8 cellular contexts compared by ENCODE assay signal in the genomic region with DNA sequence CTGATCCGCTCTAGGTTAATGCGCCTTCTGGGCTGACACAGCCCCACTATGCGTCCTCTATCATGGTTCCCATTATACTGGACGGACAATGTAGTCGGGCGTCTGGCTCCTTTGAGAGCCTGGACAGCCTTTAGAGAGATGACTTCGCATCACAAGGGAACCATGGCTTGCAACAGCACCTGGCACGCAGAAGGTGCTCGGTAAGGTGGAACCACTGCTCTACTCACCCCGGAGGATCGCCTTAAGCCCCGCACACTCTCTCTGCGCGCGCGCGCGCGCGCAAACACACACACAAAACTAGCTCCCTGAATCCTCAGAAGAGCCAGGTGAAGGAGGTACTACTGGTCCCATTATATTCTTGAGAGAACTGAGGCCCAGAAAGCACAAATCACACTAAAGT. TPM values are rescaled to one million over a fixed set of nuclear protein-coding genes. Genes with fewer than 3 reads are reported as not detected.
DNase-seq lines count a peak whose midpoint lies in the region; ATAC-seq and TF ChIP-seq lines count a peak whose summit lies in the region.

No MANE protein-coding gene starts in this region.

- intact Hi-C loops in lower lobe of right lung (cut with DNase I) = no loop called here
- intact Hi-C loops in aorta (cut with DNase I) = no loop called here

- H3K4me3 ChIP-seq in lower lobe of right lung (peak overlapping the region; percentile 63), aorta (ENCODE audit: low read length in 2 of 2) (peak overlapping the region in 1 of 2 donors; percentile 16)

- peaks cover under 1% of the 10 kb centered on the region for H3K36me3 ChIP-seq in lower lobe of right lung
- no peaks in the 10 kb centered on the region for H3K36me3 ChIP-seq in aorta (ENCODE audit: control insufficient read depth in 1 of 2, insufficient read depth in 2 of 2, low read length in 1 of 2)

- H3K4me1 Mint-ChIP-seq in activated naive CD4-positive, alpha-beta T cell treated with anti-CD3 and anti-CD28 coated beads, Interleukin-2, amount 10 ng/mL, durations not matched to agents 7 days and 5 days = peaks cover 33% of the 10 kb centered on the region
- H3K4me1 Mint-ChIP-seq in type B pancreatic cell (ENCODE audit: unreplicated experiment) = peaks cover 39% of the 10 kb centered on the region

- H3K9me3 ChIP-seq in lower lobe of right lung (no peaks in the 10 kb centered on the region), aorta (ENCODE audit: control insufficient read depth, low read length) (no peaks in the 10 kb centered on the region)

- H3K27me3 Mint-ChIP-seq in activated naive CD4-positive, alpha-beta T cell treated with anti-CD3 and anti-CD28 coated beads, Interleukin-2, amount 10 ng/mL, durations not matched to agents 7 days and 5 days = no peaks in the 10 kb centered on the region
- H3K27me3 Mint-ChIP-seq in type B pancreatic cell = no peaks in the 10 kb centered on the region

- no peak for TF ChIP-seq CTCF in lower lobe of right lung (IDR thresholded peaks at IDR 0.05)
- TF ChIP-seq CTCF in type B pancreatic cell (conservative IDR thresholded peaks at IDR 0.05) = no peak

- ATAC-seq in lower lobe of right lung (no peak), aorta (ENCODE audit: low FRiP score) (no peak), GM19351 (IDR thresholded peaks at IDR 0.05; ENCODE audit: unreplicated experiment) (no peak)

- peaks cover 57% of the 10 kb centered on the region for H3K4me1 ChIP-seq in lower lobe of right lung
- peaks cover 0 to 2% of the 10 kb centered on the region in 2 donors for H3K4me1 ChIP-seq in aorta (ENCODE audit: control insufficient read depth in 1 of 2, insufficient read depth in 2 of 2, low read length in 2 of 2)

- H3K27ac Mint-ChIP-seq in activated naive CD4-positive, alpha-beta T cell treated with anti-CD3 and anti-CD28 coated beads, Interleukin-2, amount 10 ng/mL, durations not matched to agents 7 days and 5 days = peak overlapping the region; percentile 69
- peak overlapping the region; percentile 97 for H3K27ac Mint-ChIP-seq in type B pancreatic cell

- H3K4me3 Mint-ChIP-seq in activated naive CD4-positive, alpha-beta T cell treated with anti-CD3 and anti-CD28 coated beads, Interleukin-2, amount 10 ng/mL, durations not matched to agents 7 days and 5 days = peak overlapping the region; percentile 66
- H3K4me3 Mint-ChIP-seq in type B pancreatic cell = peak overlapping the region; percentile 97

- CTCF ChIA-PET in activated naive CD4-positive, alpha-beta T cell treated with anti-CD3 and anti-CD28 coated beads, Interleukin-2, amount 10 ng/mL, durations not matched to agents 7 days and 5 days (lab: Charles Lee) = interaction anchor here (1.1 to 2.5 kb wide), 5 partner anchors 8 to 17 kb away, joined by 3 to 10 read pairs (median 4); partner anchors contain the start of gene TARBP2

- WGBS in aorta, 2 donors = 34 to 45% methylated on average over 20 of the region's 20 CpGs

- H3K36me3 Mint-ChIP-seq in activated naive CD4-positive, alpha-beta T cell treated with anti-CD3 and anti-CD28 coated beads, Interleukin-2, amount 10 ng/mL, durations not matched to agents 7 days and 5 days = peaks cover 13% of the 10 kb centered on the region
- peaks cover 5% of the 10 kb centered on the region for H3K36me3 Mint-ChIP-seq in type B pancreatic cell

- no peaks in the 10 kb centered on the region for H3K9me3 Mint-ChIP-seq in activated naive CD4-positive, alpha-beta T cell treated with anti-CD3 and anti-CD28 coated beads, Interleukin-2, amount 10 ng/mL, durations not matched to agents 7 days and 5 days
- H3K9me3 Mint-ChIP-seq in type B pancreatic cell = peaks cover 3% of the 10 kb centered on the region

- DNase-seq in activated naive CD4-positive, alpha-beta T cell treated with anti-CD3 and anti-CD28 coated beads, Interleukin-2, amount 10 ng/mL, durations not matched to agents 7 days and 5 days = no peak
- no peak for DNase-seq in activated naive CD4-positive, alpha-beta T cell treated with anti-CD3 and anti-CD28 coated beads, Interleukin-2, amount 50 U/mL, for 16 hours
- DNase-seq in astrocyte of the hippocampus (ENCODE audit: low read depth, low spot score) (peak; percentile 24), lower lobe of right lung (no peak), type B pancreatic cell (ENCODE audit: extremely low spot score, unreplicated experiment) (no peak), aorta (no peak)
- DNase-seq in stimulated activated CD4-positive, alpha-beta T cell treated with anti-CD3 and anti-CD28 coated beads, Interleukin-12 subunit alpha, Interleukin-12 subunit beta, amount 100 ng/mL, for 4 hours = no peak

- H3K27me3 ChIP-seq in lower lobe of right lung (ENCODE audit: low read depth) (no peaks in the 10 kb centered on the region), aorta (ENCODE audit: control insufficient read depth in 1 of 2, insufficient read depth in 2 of 2, low read length in 1 of 2) (no peaks in the 10 kb centered on the region)

- H3K27ac ChIP-seq in lower lobe of right lung (peak overlapping the region; percentile 86), aorta (ENCODE audit: low read depth in 1 of 2, low read length in 2 of 2) (no peak overlapping the region)

RNA-seq across cellular contexts. Expression of gene MAP3K12, which starts 7.1 kb away (rescaled TPM):
- total RNA-seq in lower lobe of right lung (17.5 TPM), type B pancreatic cell (ENCODE audit: low replicate concordance) (10.6 and 31.6 TPM in 2 replicates), aorta (10 to 100 TPM; 21.2 to 44.5 TPM)
- 10 to 100 TPM in 1 of 2 donors, 1 to 10 TPM in 1; 3.6 to 68.4 TPM for polyA plus RNA-seq in aorta

RNA-seq across cellular contexts. Expression of gene TARBP2, which starts 8.9 kb away (rescaled TPM):
- total RNA-seq in lower lobe of right lung = 34.3 TPM
- 46.4 and 52.3 TPM in 2 replicates for total RNA-seq in type B pancreatic cell (ENCODE audit: low replicate concordance)
- total RNA-seq in aorta = 10 to 100 TPM; 11.5 to 22.5 TPM
- polyA plus RNA-seq in aorta = 10 to 100 TPM in 1 of 2 donors, 1 to 10 TPM in 1; 8.8 to 36.3 TPM

RNA-seq across cellular contexts. Expression of gene NPFF, which starts 15.1 kb away (rescaled TPM):
- total RNA-seq in lower lobe of right lung (not detected), type B pancreatic cell (ENCODE audit: low replicate concordance) (not detected in 2 replicates), aorta (not detected)
- 10 to 100 TPM in 1 of 2 donors, 1 to 10 TPM in 1; 5.1 to 14.4 TPM for polyA plus RNA-seq in aorta

RNA-seq across cellular contexts. Expression of gene PCBP2, which starts 40.3 kb away (rescaled TPM):
- 767 TPM for total RNA-seq in lower lobe of right lung
- total RNA-seq in type B pancreatic cell (ENCODE audit: low replicate concordance) = 825 and 1,222 TPM in 2 replicates
- 100 to 1,000 TPM; 578 to 688 TPM for total RNA-seq in aorta
- 100 to 1,000 TPM; 510 to 513 TPM for polyA plus RNA-seq in aorta

RNA-seq across cellular contexts. Expression of gene PRR13, which starts 50.7 kb away (rescaled TPM):
- total RNA-seq in lower lobe of right lung (216 TPM), type B pancreatic cell (ENCODE audit: low replicate concordance) (88.1 and 142 TPM in 2 replicates), aorta (100 to 1,000 TPM in 1 of 2 donors, 10 to 100 TPM in 1; 94.6 to 104 TPM)
- 100 to 1,000 TPM; 107 to 224 TPM for polyA plus RNA-seq in aorta
